12 cellular contexts compared by ENCODE assay signal in genomic region chr6:138250513-138251247, GRCh38. TPM values are rescaled to one million over a fixed set of nuclear protein-coding genes. Genes with fewer than 3 reads are reported as not detected.
DNase-seq lines count a peak whose midpoint lies in the region; ATAC-seq, FAIRE-seq and TF ChIP-seq lines count a peak whose summit lies in the region.
"Had no signal": no experiment of that assay in that cellular context is flagged by ENCODE, and none has a peak within 500 bp of the region (broad histone marks: within the 10 kb centered on the region; RNA-seq: fewer than 3 reads in every experiment).

No MANE protein-coding gene starts in this region.

- H4K5ac ChIP-seq in mesendoderm (ENCODE audit: low read length), result no peak overlapping the region

- H3K4me3 Mint-ChIP-seq in natural killer cell, result no peak overlapping the region
- H3K4me3 Mint-ChIP-seq: activated CD8-positive, alpha-beta T cell treated with anti-CD3 and anti-CD28 coated beads for 36 hours had no signal

- no peaks in the 10 kb centered on the region for H3K79me1 ChIP-seq in mesendoderm (ENCODE audit: low read length)

- H3K4ac ChIP-seq in mesendoderm (ENCODE audit: low read depth, low read length), result no peak overlapping the region

- H3K79me2 ChIP-seq in mesendoderm (ENCODE audit: control insufficient read depth, insufficient read depth, low read length), result no peaks in the 10 kb centered on the region

- H3K9ac ChIP-seq in mesendoderm (ENCODE audit: low read length), result no peak overlapping the region

- H3K18ac ChIP-seq in mesendoderm (ENCODE audit: low read length), result no peak overlapping the region

- DNase-seq in NCI-H2171 treated with DMSO at 0.1 percent for 48 hours (lab: John Stamatoyannopoulos, UW), result peak; percentile 17
- no peak for DNase-seq in NCI-H2171 (lab: John Stamatoyannopoulos, UW)
- peak in 1 of 2 donors; percentile 67 for DNase-seq in left lung
- DNase-seq in urothelium cell line (ENCODE audit: low spot score), result peak; percentile 72
- no peak for DNase-seq in mesendoderm
- no peak for DNase-seq in natural killer cell
- DNase-seq: activated CD8-positive, alpha-beta T cell treated with anti-CD3 and anti-CD28 coated beads for 36 hours; AML-193; colonic mucosa had no signal

- H2BK5ac ChIP-seq in mesendoderm (ENCODE audit: low read length), result no peak overlapping the region

- no peak overlapping the region for H2BK15ac ChIP-seq in mesendoderm (replicated peaks; ENCODE audit: low read depth)

- WGBS in mesendoderm (ENCODE audit: extremely low coverage, insufficient coverage, low lambda C conversion rate), result no CpG with 5 or more reads among the region's 16 CpGs

- H3K4me1 Mint-ChIP-seq in natural killer cell, result no peaks in the 10 kb centered on the region

- H3K9me3 ChIP-seq in left lung, result no peaks in the 10 kb centered on the region
- H3K9me3 ChIP-seq: colonic mucosa had no signal

- H3K23ac ChIP-seq in mesendoderm (ENCODE audit: low read length), result no peak overlapping the region

- intact Hi-C loops in left lung (cut with DNase I), result no loop called here
- intact Hi-C loops in natural killer cell (cut with micrococcal nuclease), result no loop called here

- H2AK5ac ChIP-seq in mesendoderm (ENCODE audit: low read length), result no peak overlapping the region

- H3K36me3 ChIP-seq in left lung, result peaks cover 0 to 10% of the 10 kb centered on the region in 2 donors
- H3K36me3 ChIP-seq in mesendoderm (ENCODE audit: control insufficient read depth, insufficient read depth, low read length), result no peaks in the 10 kb centered on the region
- H3K36me3 ChIP-seq: colonic mucosa had no signal

- H4K8ac ChIP-seq in mesendoderm (ENCODE audit: low read depth, low read length), result no peak overlapping the region

- no peak for TF ChIP-seq CTCF in left lung (IDR thresholded peaks at IDR 0.05)
- no peak for TF ChIP-seq CTCF in natural killer cell (IDR thresholded peaks at IDR 0.05)

- ATAC-seq in left lung (peak; percentile 94), GM18858 (IDR thresholded peaks at IDR 0.05; ENCODE audit: unreplicated experiment) (no peak), natural killer cell (no peak)
- ATAC-seq: activated CD8-positive, alpha-beta T cell treated with anti-CD3 and anti-CD28 coated beads for 36 hours had no signal

- H3K9me3 Mint-ChIP-seq in natural killer cell, result no peaks in the 10 kb centered on the region
- H3K9me3 Mint-ChIP-seq: activated CD8-positive, alpha-beta T cell treated with anti-CD3 and anti-CD28 coated beads for 36 hours had no signal

- H3K27me3 Mint-ChIP-seq in natural killer cell (ENCODE audit: low read depth in 2 of 2), result peaks cover 0 to 10% of the 10 kb centered on the region in 2 donors

- no peaks in the 10 kb centered on the region for H3K36me3 Mint-ChIP-seq in natural killer cell

- H2BK120ac ChIP-seq in mesendoderm (ENCODE audit: low read depth, low read length), result no peak overlapping the region

- H3K56ac ChIP-seq in mesendoderm (ENCODE audit: low read length), result no peak overlapping the region

- no peak for FAIRE-seq in urothelium cell line (lab: Jason Lieb, UNC)

- no peak overlapping the region for H3K27ac Mint-ChIP-seq in natural killer cell
- H3K27ac Mint-ChIP-seq: activated CD8-positive, alpha-beta T cell treated with anti-CD3 and anti-CD28 coated beads for 36 hours had no signal

- no peak overlapping the region for H3K4me2 ChIP-seq in mesendoderm (ENCODE audit: low read length)

- H3K27ac ChIP-seq in cingulate gyrus (ENCODE audit: low read depth, low read length) (peak overlapping the region; percentile 3), left lung (peak overlapping the region; percentile 43 to 44), mesendoderm (ENCODE audit: low read depth, low read length) (no peak overlapping the region)
- H3K27ac ChIP-seq: colonic mucosa had no signal

- no peaks in the 10 kb centered on the region for H3K4me1 ChIP-seq in left lung
- no peaks in the 10 kb centered on the region for H3K4me1 ChIP-seq in mesendoderm (ENCODE audit: control insufficient read depth, low read depth, low read length)
- H3K4me1 ChIP-seq: colonic mucosa had no signal

- H3K4me3 ChIP-seq in left lung (no peak overlapping the region), mesendoderm (ENCODE audit: low read length) (no peak overlapping the region)
- H3K4me3 ChIP-seq: colonic mucosa had no signal

- no peaks in the 10 kb centered on the region for H3K27me3 ChIP-seq in left lung
- no peaks in the 10 kb centered on the region for H3K27me3 ChIP-seq in mesendoderm (ENCODE audit: insufficient read depth, low read length, poor library complexity)
- H3K27me3 ChIP-seq: colonic mucosa had no signal

RNA-seq across cellular contexts. Expression of gene PBOV1, which starts 32.4 kb away (rescaled TPM):
- total RNA-seq in left lung (not detected), natural killer cell (not detected)
- not detected for polyA plus RNA-seq in mesendoderm (2013, experiment 1 of 2)
- not detected for polyA plus RNA-seq in mesendoderm (2013, experiment 2 of 2)
- total RNA-seq: activated CD8-positive, alpha-beta T cell treated with anti-CD3 and anti-CD28 coated beads for 36 hours; colonic mucosa; LHCN-M2 had no signal

Comparison
In these comparisons a context has a peak if more than half of its experiments do, and no peak if none do; other contexts are left out.
1. DNase-seq: peak in NCI-H2171 treated with DMSO at 0.1 percent for 48 hours (single experiment) and urothelium cell line (single experiment); none in NCI-H2171 (single experiment), mesendoderm (single experiment) and natural killer cell (single experiment).